23 cellular contexts compared by ENCODE assay signal in the genomic region with DNA sequence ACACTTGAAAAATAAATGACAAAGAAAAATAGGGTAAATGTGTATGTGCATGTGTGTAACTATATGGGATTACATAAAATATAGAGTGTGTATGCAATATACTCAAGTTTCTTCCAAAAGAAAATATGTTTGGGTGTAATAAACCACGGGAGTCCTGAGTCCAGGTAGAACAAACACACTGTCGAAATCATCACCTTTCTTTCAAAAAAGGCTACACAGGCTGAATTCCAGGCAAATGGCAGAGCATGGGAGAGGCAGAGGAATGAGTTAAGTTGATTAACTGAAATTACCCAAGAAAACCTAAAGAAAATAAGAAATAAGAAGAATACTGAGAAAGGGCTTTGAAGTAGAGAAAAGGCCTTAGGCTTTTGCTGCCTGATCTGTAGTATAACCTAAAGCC.
"Had no signal": no experiment of that assay in that cellular context is flagged by ENCODE, and none has a peak within 500 bp of the region (broad histone marks: within the 10 kb centered on the region; RNA-seq: fewer than 3 reads in every experiment).

No MANE protein-coding gene starts in this region.

- H3K27me3 ChIP-seq: left lung, pancreas, sigmoid colon, spleen, transverse colon, upper lobe of left lung, vagina had no signal

- H3K4me1 ChIP-seq: left lung, prostate gland, sigmoid colon, spleen, transverse colon, upper lobe of left lung, vagina had no signal

- H3K27me3 Mint-ChIP-seq: naive B cell; stimulated activated naive CD8-positive, alpha-beta T cell treated with anti-CD3 and anti-CD28 coated beads, Interleukin-15, Interleukin-2, amounts not matched to agents 100 ng/mL and 50 ng/mL, for 24 hours had no signal

- H3K27ac ChIP-seq: prostate gland, spleen, transverse colon, upper lobe of left lung, vagina had no signal

- H3K9me3 ChIP-seq: left lung, pancreas, prostate gland, sigmoid colon, spleen, transverse colon, upper lobe of left lung, vagina had no signal

- H3K36me3 Mint-ChIP-seq: natural killer cell had no signal

- H3K36me3 ChIP-seq: prostate gland, vagina had no signal

- H3K4me3 ChIP-seq: left lung, lung, pancreas, prostate gland, sigmoid colon, spleen, transverse colon, upper lobe of left lung, vagina had no signal

- H3K27ac Mint-ChIP-seq: mesothelial cell of epicardium; naive B cell; natural killer cell; stimulated activated effector memory CD8-positive, alpha-beta T cell treated with anti-CD3 and anti-CD28 coated beads, Interleukin-12 subunit alpha, Interleukin-12 subunit beta, amount 100 ng/mL, for 72 hours; stimulated activated naive CD8-positive, alpha-beta T cell treated with anti-CD3 and anti-CD28 coated beads, Interleukin-15, Interleukin-2, amounts not matched to agents 100 ng/mL and 50 ng/mL, for 24 hours had no signal

- DNase-seq: hippocampal formation; kidney glomerular epithelial cell; left lung; mesendoderm; naive B cell; natural killer cell; nucleus accumbens; posterior cingulate gyrus; retina; sigmoid colon; small intestine; spleen; stimulated activated CD4-positive, alpha-beta T cell treated with anti-CD3 and anti-CD28 coated beads, Interleukin-4, amount 100 ng/mL, for 24 hours; stimulated activated naive CD4-positive, alpha-beta T cell; transverse colon; upper lobe of left lung had no signal

- H3K9me3 Mint-ChIP-seq: mesothelial cell of epicardium; naive B cell; natural killer cell; stimulated activated effector memory CD8-positive, alpha-beta T cell treated with anti-CD3 and anti-CD28 coated beads, Interleukin-12 subunit alpha, Interleukin-12 subunit beta, amount 100 ng/mL, for 72 hours; stimulated activated naive CD8-positive, alpha-beta T cell treated with anti-CD3 and anti-CD28 coated beads, Interleukin-15, Interleukin-2, amounts not matched to agents 100 ng/mL and 50 ng/mL, for 24 hours had no signal

- H3K4me3 Mint-ChIP-seq: mesothelial cell of epicardium; naive B cell; natural killer cell; stimulated activated effector memory CD8-positive, alpha-beta T cell treated with anti-CD3 and anti-CD28 coated beads, Interleukin-12 subunit alpha, Interleukin-12 subunit beta, amount 100 ng/mL, for 72 hours; stimulated activated naive CD8-positive, alpha-beta T cell treated with anti-CD3 and anti-CD28 coated beads, Interleukin-15, Interleukin-2, amounts not matched to agents 100 ng/mL and 50 ng/mL, for 24 hours had no signal

- ATAC-seq: left lung; natural killer cell; stimulated activated effector memory CD8-positive, alpha-beta T cell treated with anti-CD3 and anti-CD28 coated beads, Interleukin-12 subunit alpha, Interleukin-12 subunit beta, amount 100 ng/mL, for 72 hours had no signal

- H3K4me1 Mint-ChIP-seq: naive B cell; natural killer cell; stimulated activated effector memory CD8-positive, alpha-beta T cell treated with anti-CD3 and anti-CD28 coated beads, Interleukin-12 subunit alpha, Interleukin-12 subunit beta, amount 100 ng/mL, for 72 hours had no signal
